Comparison of ENCODE assay signal across 28 cellular contexts in the genomic region with DNA sequence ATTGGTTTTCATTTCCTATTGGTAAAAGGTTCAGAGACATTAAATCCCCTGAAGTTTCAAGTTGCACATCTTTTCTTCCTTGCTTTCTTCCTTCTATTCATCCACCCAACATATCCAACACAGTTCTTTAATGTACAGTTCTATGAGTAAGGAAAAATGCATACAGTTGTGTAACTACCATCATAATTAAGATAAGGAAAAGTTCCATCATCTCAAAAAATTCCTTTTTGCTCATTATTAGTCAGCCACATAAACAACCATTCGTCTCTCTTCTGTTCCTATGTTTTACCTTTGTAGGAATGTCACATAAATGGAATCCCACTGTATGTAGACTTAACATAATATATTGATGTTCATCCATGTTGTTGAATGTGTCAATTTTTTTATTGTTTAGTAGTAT.
"Had no signal": no experiment of that assay in that cellular context is flagged by ENCODE, and none has a peak within 500 bp of the region (broad histone marks: within the 10 kb centered on the region; RNA-seq: fewer than 3 reads in every experiment).

No MANE protein-coding gene starts in this region.

- H2AFZ ChIP-seq: parathyroid adenoma had no signal

- H3K27ac ChIP-seq: colonic mucosa, gastrocnemius medialis, lower lobe of right lung, parathyroid adenoma, prostate gland, right lobe of liver, spleen, testis, upper lobe of right lung, vagina had no signal

- H3K27ac Mint-ChIP-seq: endodermal cell; naive B cell; nephron; stimulated activated memory B cell treated with anti-CD40 and anti-IgM and Interleukin-4, amounts not matched to agents 10 μg/mL and 1 μg/mL and 100 μg/mL, for 72 hours; stimulated activated naive CD8-positive, alpha-beta T cell treated with anti-CD3 and anti-CD28 coated beads, Interleukin-15, Interleukin-2, amounts not matched to agents 100 ng/mL and 50 ng/mL, for 24 hours had no signal

- H3K27me3 Mint-ChIP-seq: naive B cell; stimulated activated memory B cell treated with anti-CD40 and anti-IgM and Interleukin-4, amounts not matched to agents 10 μg/mL and 1 μg/mL and 100 μg/mL, for 72 hours; stimulated activated naive CD8-positive, alpha-beta T cell treated with anti-CD3 and anti-CD28 coated beads, Interleukin-15, Interleukin-2, amounts not matched to agents 100 ng/mL and 50 ng/mL, for 24 hours had no signal

- H3K27me3 ChIP-seq: colonic mucosa, gastrocnemius medialis, right lobe of liver, spleen, testis, tibial nerve, upper lobe of right lung, vagina had no signal

- H3K9me3 ChIP-seq: colonic mucosa, gastrocnemius medialis, left ventricle myocardium inferior, lower lobe of right lung, prostate gland, right lobe of liver, spleen, testis, tibial nerve, upper lobe of right lung, vagina had no signal

- ATAC-seq: esophagus mucosa; gastrocnemius medialis; left cardiac atrium; lower lobe of right lung; right lobe of liver; stimulated activated memory B cell treated with anti-CD40 and anti-IgM and Interleukin-4, amounts not matched to agents 10 μg/mL and 1 μg/mL and 100 μg/mL, for 72 hours; upper lobe of right lung had no signal

- FAIRE-seq: kidney had no signal

- H3K9me3 Mint-ChIP-seq: endodermal cell; nephron; stimulated activated memory B cell treated with anti-CD40 and anti-IgM and Interleukin-4, amounts not matched to agents 10 μg/mL and 1 μg/mL and 100 μg/mL, for 72 hours had no signal

- H3K4me1 Mint-ChIP-seq: naive B cell; stimulated activated memory B cell treated with anti-CD40 and anti-IgM and Interleukin-4, amounts not matched to agents 10 μg/mL and 1 μg/mL and 100 μg/mL, for 72 hours had no signal

- H3K4me3 Mint-ChIP-seq: endodermal cell; naive B cell; nephron; stimulated activated memory B cell treated with anti-CD40 and anti-IgM and Interleukin-4, amounts not matched to agents 10 μg/mL and 1 μg/mL and 100 μg/mL, for 72 hours; stimulated activated naive CD8-positive, alpha-beta T cell treated with anti-CD3 and anti-CD28 coated beads, Interleukin-15, Interleukin-2, amounts not matched to agents 100 ng/mL and 50 ng/mL, for 24 hours had no signal

- H3K4me1 ChIP-seq: colonic mucosa, lower lobe of right lung, prostate gland, right lobe of liver had no signal

- H3K79me2 ChIP-seq: parathyroid adenoma had no signal

- DNase-seq: colonic mucosa; effector CD4-positive, alpha-beta T cell; endodermal cell; gastrocnemius medialis; glutamatergic neuron; kidney; left cardiac atrium; left ventricle myocardium inferior; lower lobe of right lung; mesenchymal stem cell; midbrain; naive B cell; retina; right lobe of liver; spleen; stimulated activated CD4-positive, alpha-beta T cell treated with anti-CD3 and anti-CD28 coated beads, Interleukin-15, amount 100 ng/mL, for 24 hours; stimulated activated CD4-positive, alpha-beta T cell treated with anti-CD3 and anti-CD28 coated beads, Interleukin-1b, Interleukin-23, amount 100 ng/mL, for 48 hours; stimulated activated CD4-positive, alpha-beta T cell treated with anti-CD3 and anti-CD28 coated beads, Interleukin-4, amount 100 ng/mL, for 24 hours; testis; upper lobe of right lung had no signal

- H3K36me3 Mint-ChIP-seq: naive B cell; stimulated activated memory B cell treated with anti-CD40 and anti-IgM and Interleukin-4, amounts not matched to agents 10 μg/mL and 1 μg/mL and 100 μg/mL, for 72 hours had no signal

- H3K4me3 ChIP-seq: colonic mucosa, gastrocnemius medialis, left ventricle myocardium inferior, lower lobe of right lung, prostate gland, right lobe of liver, spleen, testis, tibial nerve, upper lobe of right lung, vagina had no signal

- H3K9ac ChIP-seq: parathyroid adenoma had no signal

- H3K36me3 ChIP-seq: colonic mucosa, gastrocnemius medialis, left ventricle myocardium inferior, lower lobe of right lung, prostate gland, right lobe of liver, spleen, tibial nerve, upper lobe of right lung, vagina had no signal
